Comparison of ENCODE assay signal across 10 cellular contexts in the genomic region with DNA sequence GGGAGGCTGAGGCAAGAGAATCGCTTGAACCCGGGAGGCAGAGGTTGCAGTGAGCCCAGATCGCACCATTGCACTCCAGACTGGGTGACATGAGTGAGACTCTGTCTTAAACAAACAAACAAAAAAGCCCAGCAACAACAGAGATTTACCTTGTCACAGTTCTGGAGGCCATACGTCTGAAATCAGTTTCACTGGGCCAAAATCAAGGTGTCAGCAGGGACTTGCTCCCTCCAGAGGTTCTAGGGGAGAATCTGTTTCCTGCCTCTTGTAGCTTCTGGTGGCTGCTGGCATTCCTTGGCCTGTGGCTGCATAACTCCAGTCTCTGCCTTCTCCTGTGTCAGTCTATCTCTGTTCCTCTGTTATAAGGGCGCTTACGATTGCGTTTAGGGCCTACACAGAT. TPM values are rescaled to one million over a fixed set of nuclear protein-coding genes. Genes with fewer than 3 reads are reported as not detected.
A peak's percentile ranks its signal among the peaks of the same experiment; 100 is the strongest.
DNase-seq lines count a peak whose midpoint lies in the region; ATAC-seq and TF ChIP-seq lines count a peak whose summit lies in the region.
"Had no signal": no experiment of that assay in that cellular context is flagged by ENCODE, and none has a peak within 500 bp of the region (broad histone marks: within the 10 kb centered on the region; RNA-seq: fewer than 3 reads in every experiment).

No MANE protein-coding gene starts in this region.

- H3K36me3 ChIP-seq in upper lobe of right lung, result no peaks in the 10 kb centered on the region

- no peak overlapping the region for H3K27ac Mint-ChIP-seq in stimulated activated naive CD8-positive, alpha-beta T cell treated with anti-CD3 and anti-CD28 coated beads, Interleukin-15, Interleukin-2, amounts not matched to agents 100 ng/mL and 50 ng/mL, for 24 hours

- H3K36me3 Mint-ChIP-seq in stimulated activated naive CD8-positive, alpha-beta T cell treated with anti-CD3 and anti-CD28 coated beads, Interleukin-15, Interleukin-2, amounts not matched to agents 100 ng/mL and 50 ng/mL, for 24 hours (ENCODE audit: low read depth), result peaks cover 50% of the 10 kb centered on the region

- H3K9me3 Mint-ChIP-seq in stimulated activated naive CD8-positive, alpha-beta T cell treated with anti-CD3 and anti-CD28 coated beads, Interleukin-15, Interleukin-2, amounts not matched to agents 100 ng/mL and 50 ng/mL, for 24 hours, result no peaks in the 10 kb centered on the region

- peaks cover 43% of the 10 kb centered on the region for H3K4me1 Mint-ChIP-seq in stimulated activated naive CD8-positive, alpha-beta T cell treated with anti-CD3 and anti-CD28 coated beads, Interleukin-15, Interleukin-2, amounts not matched to agents 100 ng/mL and 50 ng/mL, for 24 hours (ENCODE audit: low read depth)

- H3K4me3 Mint-ChIP-seq in stimulated activated naive CD8-positive, alpha-beta T cell treated with anti-CD3 and anti-CD28 coated beads, Interleukin-15, Interleukin-2, amounts not matched to agents 100 ng/mL and 50 ng/mL, for 24 hours, result peak overlapping the region; percentile 100

- H3K27ac ChIP-seq in upper lobe of right lung, result no peak overlapping the region

- peaks cover 20% of the 10 kb centered on the region for H3K4me1 ChIP-seq in upper lobe of right lung

- intact Hi-C loops in upper lobe of right lung (cut with DNase I), result no loop called here

- H3K27me3 ChIP-seq in upper lobe of right lung, result no peaks in the 10 kb centered on the region

- H3K27me3 Mint-ChIP-seq in stimulated activated naive CD8-positive, alpha-beta T cell treated with anti-CD3 and anti-CD28 coated beads, Interleukin-15, Interleukin-2, amounts not matched to agents 100 ng/mL and 50 ng/mL, for 24 hours, result no peaks in the 10 kb centered on the region

- DNase-seq in stimulated activated naive CD8-positive, alpha-beta T cell treated with anti-CD3 and anti-CD28 coated beads, Interleukin-15, Interleukin-2, amounts not matched to agents 100 U/mL and 50 U/mL, for 24 hours, result no peak
- DNase-seq in RPMI8226, result peak; percentile 44
- no peak for DNase-seq in fibroblast of villous mesenchyme (ENCODE audit: low read depth)
- no peak for DNase-seq in upper lobe of right lung
- DNase-seq: NCI-H187; stimulated activated naive CD4-positive, alpha-beta T cell treated with Interleukin-2 at 50 U/mL for 16 hours had no signal

- no peak for ATAC-seq in stimulated activated naive CD8-positive, alpha-beta T cell treated with anti-CD3 and anti-CD28 coated beads, Interleukin-15, Interleukin-2, amounts not matched to agents 100 U/mL and 50 U/mL, for 24 hours
- ATAC-seq in upper lobe of right lung (no peak), GM21367 (IDR thresholded peaks at IDR 0.05; ENCODE audit: unreplicated experiment) (no peak), HG02970 (IDR thresholded peaks at IDR 0.05; ENCODE audit: low FRiP score, unreplicated experiment) (no peak), GM21515 (IDR thresholded peaks at IDR 0.05; ENCODE audit: unreplicated experiment) (no peak)

- H3K4me3 ChIP-seq in fibroblast of villous mesenchyme (ENCODE audit: low read depth, low read length) (no peak overlapping the region), upper lobe of right lung (peak overlapping the region; percentile 79)

- no peaks in the 10 kb centered on the region for H3K9me3 ChIP-seq in upper lobe of right lung

- TF ChIP-seq CTCF in fibroblast of villous mesenchyme (IDR thresholded peaks at IDR 0.05; ENCODE audit: insufficient read depth, low read depth, low read length), result peak; percentile 2
- TF ChIP-seq CTCF in upper lobe of right lung (IDR thresholded peaks at IDR 0.05), result no peak

RNA-seq across cellular contexts. Expression of a gene that starts 1.5 kb away (rescaled TPM):
- total RNA-seq in fibroblast of villous mesenchyme (16.1 and 20.3 TPM in 2 replicates), upper lobe of right lung (18.3 TPM)
